ENCODE assay signal across 22 cellular contexts in the genomic region with DNA sequence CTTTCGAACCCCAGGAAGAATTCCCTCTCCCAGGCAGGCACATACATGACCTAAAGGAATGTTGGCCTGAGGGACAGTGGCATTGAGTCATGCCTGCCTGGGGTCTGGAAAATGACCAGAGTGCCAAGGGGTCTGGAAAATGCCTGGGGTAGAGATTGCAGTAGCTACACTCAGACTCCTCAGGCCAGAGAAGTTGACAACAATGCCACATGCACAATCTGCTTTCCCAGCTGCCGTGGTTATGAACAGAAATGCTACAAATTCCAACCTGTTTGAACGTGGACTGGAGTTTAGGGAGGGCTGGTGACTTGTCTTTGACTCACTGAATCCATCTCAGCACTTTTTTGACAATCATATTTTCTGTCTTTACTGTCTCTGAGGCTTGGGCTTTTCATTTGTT.
DNase-seq lines count a peak whose midpoint lies in the region; ATAC-seq and TF ChIP-seq lines count a peak whose summit lies in the region.
"Had no signal": no experiment of that assay in that cellular context is flagged by ENCODE, and none has a peak within 500 bp of the region (broad histone marks: within the 10 kb centered on the region; RNA-seq: fewer than 3 reads in every experiment).

No MANE protein-coding gene starts in this region.

- H3K27me3 ChIP-seq in foreskin keratinocyte (no peaks in the 10 kb centered on the region), smooth muscle cell (ENCODE audit: low read depth) (no peaks in the 10 kb centered on the region), H7 (ENCODE audit: control insufficient read depth, insufficient read depth, low read length) (no peaks in the 10 kb centered on the region), body of pancreas (no peaks in the 10 kb centered on the region)
- H3K27me3 ChIP-seq: heart left ventricle, testis had no signal

- H3K4me3 ChIP-seq in smooth muscle cell (no peak overlapping the region), H7 (ENCODE audit: insufficient read depth, low read depth, low read length) (no peak overlapping the region), body of pancreas (no peak overlapping the region)
- H3K4me3 ChIP-seq: GM23338, heart left ventricle, testis had no signal

- H3K4me3 Mint-ChIP-seq in HFFc6: no peak overlapping the region
- H3K4me3 Mint-ChIP-seq: activated T-helper 1 cell treated with anti-CD3 and anti-CD28 coated beads, Interleukin-12 subunit alpha, Interleukin-12 subunit beta, Interleukin-2, Interleukin-4 antibody, amounts not matched to agents 30 ng/mL and 10 ng/mL and 1 ng/mL, durations not matched to agents 14 hours and 24 hours and 36 hours; GM23338; immature natural killer cell; nephron had no signal

- ATAC-seq in foreskin keratinocyte: peak; percentile 96
- no peak for ATAC-seq in GM18907 (IDR thresholded peaks at IDR 0.05; ENCODE audit: unreplicated experiment)
- no peak for ATAC-seq in body of pancreas
- ATAC-seq: GM23338, heart left ventricle had no signal

- no peak overlapping the region for H3K9ac ChIP-seq in smooth muscle cell (ENCODE audit: low read depth)
- H3K9ac ChIP-seq: KMS-11 had no signal

- H3K4me1 ChIP-seq in foreskin keratinocyte: peaks cover 16% of the 10 kb centered on the region
- no peaks in the 10 kb centered on the region for H3K4me1 ChIP-seq in smooth muscle cell (ENCODE audit: low read depth)
- no peaks in the 10 kb centered on the region for H3K4me1 ChIP-seq in body of pancreas
- H3K4me1 ChIP-seq: heart left ventricle, testis had no signal

- no peak for TF ChIP-seq CTCF in HFFc6 (IDR thresholded peaks at IDR 0.05)
- TF ChIP-seq CTCF in foreskin keratinocyte (conservative IDR thresholded peaks at IDR 0.05): no peak
- TF ChIP-seq CTCF in smooth muscle cell (IDR thresholded peaks at IDR 0.05; ENCODE audit: borderline replicate concordance, insufficient read depth, poor library complexity, severe bottlenecking): no peak
- no peak for TF ChIP-seq CTCF in body of pancreas (IDR thresholded peaks at IDR 0.05)

- no peak overlapping the region for H2AFZ ChIP-seq in smooth muscle cell (ENCODE audit: low read depth)
- H2AFZ ChIP-seq: GM23338 had no signal

- H3K9me3 ChIP-seq in smooth muscle cell (replicated peaks; ENCODE audit: low read depth) (no peaks in the 10 kb centered on the region), body of pancreas (no peaks in the 10 kb centered on the region)
- H3K9me3 ChIP-seq: testis had no signal

- no peaks in the 10 kb centered on the region for H3F3A ChIP-seq in smooth muscle cell (ENCODE audit: low read depth)

- H3K36me3 ChIP-seq in smooth muscle cell (ENCODE audit: low read depth) (no peaks in the 10 kb centered on the region), H7 (replicated peaks; ENCODE audit: control insufficient read depth, insufficient read depth, low read length) (no peaks in the 10 kb centered on the region), body of pancreas (replicated peaks in 1 of 2; ENCODE audit: insufficient read depth in 1 of 2, low read depth in 2 of 2) (no peaks in the 10 kb centered on the region)
- H3K36me3 ChIP-seq: heart left ventricle had no signal

- no peaks in the 10 kb centered on the region for H4K20me1 ChIP-seq in smooth muscle cell (ENCODE audit: low read depth)

- H3K79me2 ChIP-seq in smooth muscle cell (ENCODE audit: low read depth): no peaks in the 10 kb centered on the region

- no peaks in the 10 kb centered on the region for H3K9me3 Mint-ChIP-seq in HFFc6
- H3K9me3 Mint-ChIP-seq: activated T-helper 1 cell treated with anti-CD3 and anti-CD28 coated beads, Interleukin-12 subunit alpha, Interleukin-12 subunit beta, Interleukin-2, Interleukin-4 antibody, amounts not matched to agents 30 ng/mL and 10 ng/mL and 1 ng/mL, durations not matched to agents 14 hours and 24 hours and 36 hours; nephron had no signal

- 21% methylated on average over 3 of the region's 3 CpGs for WGBS in smooth muscle cell (ENCODE audit: low lambda C conversion rate)
- 43 to 46% methylated on average over 3 of the region's 3 CpGs for WGBS in body of pancreas, 2 donors

- H3K27ac ChIP-seq in foreskin keratinocyte (no peak overlapping the region), smooth muscle cell (ENCODE audit: low read depth) (peak overlapping the region; percentile 51), body of pancreas (no peak overlapping the region)
- H3K27ac ChIP-seq: C4-2B, heart left ventricle, HL-60, KMS-11, testis had no signal

- peaks cover 13% of the 10 kb centered on the region for H3K27me3 Mint-ChIP-seq in HFFc6 (ENCODE audit: insufficient read depth)

- no peak overlapping the region; the same call in 1 of the 2 replicates for H3K27ac Mint-ChIP-seq in HFFc6
- H3K27ac Mint-ChIP-seq: activated T-helper 1 cell treated with anti-CD3 and anti-CD28 coated beads, Interleukin-12 subunit alpha, Interleukin-12 subunit beta, Interleukin-2, Interleukin-4 antibody, amounts not matched to agents 30 ng/mL and 10 ng/mL and 1 ng/mL, durations not matched to agents 14 hours and 24 hours and 36 hours; GM23338; immature natural killer cell; nephron had no signal

- H3K4me2 ChIP-seq in smooth muscle cell: no peak overlapping the region
- H3K4me2 ChIP-seq: GM23338, KMS-11 had no signal

- peak; percentile 66 for DNase-seq in HFFc6
- DNase-seq in T1000 (lab: John Stamatoyannopoulos, UW): peak; percentile 54
- peak; percentile 93 to 97 for DNase-seq in foreskin keratinocyte
- DNase-seq in smooth muscle cell (lab: John Stamatoyannopoulos, UW; ENCODE audit: unreplicated experiment): no peak
- DNase-seq in H7: no peak
- no peak for DNase-seq in body of pancreas
- DNase-seq: central memory CD4-positive, alpha-beta T cell; effector CD4-positive, alpha-beta T cell; heart left ventricle; immature natural killer cell; NCI-H1105 treated with DMSO at 0.1 percent for 48 hours; NCI-H2107; NCI-H69; stimulated activated CD4-positive, alpha-beta T cell treated with anti-CD3 and anti-CD28 coated beads, Interleukin-12 subunit alpha, Interleukin-12 subunit beta, amount 100 ng/mL, for 4 hours; testis had no signal

- H3K4me1 Mint-ChIP-seq in HFFc6 (ENCODE audit: low read depth): peaks cover 9% of the 10 kb centered on the region
- H3K4me1 Mint-ChIP-seq: immature natural killer cell, nephron had no signal

- intact Hi-C loops in body of pancreas (cut with DNase I): no loop called here

- no peaks in the 10 kb centered on the region for H3K36me3 Mint-ChIP-seq in HFFc6 (ENCODE audit: low read depth)
- H3K36me3 Mint-ChIP-seq: immature natural killer cell had no signal

- no peak for TF ChIP-seq POLR2A in body of pancreas (IDR thresholded peaks at IDR 0.05)

Comparison
In these comparisons a context has a peak if more than half of its experiments do, and no peak if none do; other contexts are left out.
1. DNase-seq: peak in HFFc6 (single experiment), T1000 (single experiment) and foreskin keratinocyte (2 of 2); none in smooth muscle cell (single experiment), H7 (single experiment) and body of pancreas (0 of 4).